ENCODE assay signal across 9 cellular contexts in genomic region chr14:75426332-75427125, GRCh38. TPM values are rescaled to one million over a fixed set of nuclear protein-coding genes. Genes with fewer than 3 reads are reported as not detected.
DNase-seq lines count a peak whose midpoint lies in the region; ATAC-seq and TF ChIP-seq lines count a peak whose summit lies in the region.
"Had no signal": no experiment of that assay in that cellular context is flagged by ENCODE, and none has a peak within 500 bp of the region (broad histone marks: within the 10 kb centered on the region; RNA-seq: fewer than 3 reads in every experiment).

No MANE protein-coding gene starts in this region.

- H2BK15ac ChIP-seq in mesenchymal stem cell (ENCODE audit: low read depth, poor library complexity, severe bottlenecking), result no peak overlapping the region

- no peak overlapping the region for H3K9ac ChIP-seq in mesenchymal stem cell (ENCODE audit: low read length)

- peaks cover 14% of the 10 kb centered on the region for H3K4me1 Mint-ChIP-seq in T-helper 2 cell treated with Interferon-gamma antibody and Interleukin-4, amounts not matched to agents 5 μg/mL and 100 μg/mL, for 36 hours (ENCODE audit: low read depth)

- H3K4me3 ChIP-seq in mesenchymal stem cell (ENCODE audit: insufficient read depth in 1 of 2, low read depth in 1 of 2, low read length in 2 of 2), result peak overlapping the region in 1 of 2 experiments; percentile 76

- no peak overlapping the region for H3K27ac Mint-ChIP-seq in T-helper 2 cell treated with Interferon-gamma antibody and Interleukin-4, amounts not matched to agents 5 μg/mL and 100 μg/mL, for 36 hours

- H3K27me3 ChIP-seq in mesenchymal stem cell (ENCODE audit: control insufficient read depth in 1 of 2, insufficient read depth in 1 of 2, low read length in 2 of 2), result no peaks in the 10 kb centered on the region
- H3K27me3 ChIP-seq: cardiac muscle cell had no signal

- H2BK5ac ChIP-seq in mesenchymal stem cell (ENCODE audit: low read depth, low read length, poor library complexity, severe bottlenecking), result no peak overlapping the region

- no peaks in the 10 kb centered on the region for H3K36me3 ChIP-seq in mesenchymal stem cell (ENCODE audit: control insufficient read depth in 1 of 2, insufficient read depth in 2 of 2, low read depth in 1 of 2, low read length in 2 of 2)
- H3K36me3 ChIP-seq: cardiac muscle cell had no signal

- no peak overlapping the region for H3K4ac ChIP-seq in mesenchymal stem cell (ENCODE audit: low read depth in 1 of 2, low read length in 2 of 2)

- peak overlapping the region; percentile 83 for H4K8ac ChIP-seq in mesenchymal stem cell (ENCODE audit: low read length)

- peak overlapping the region; percentile 10 to 90 for H3K18ac ChIP-seq in mesenchymal stem cell (ENCODE audit: low read depth in 1 of 2, low read length in 2 of 2)

- peak overlapping the region; percentile 60 for H3K4me3 Mint-ChIP-seq in T-helper 2 cell treated with Interferon-gamma antibody and Interleukin-4, amounts not matched to agents 5 μg/mL and 100 μg/mL, for 36 hours

- no peaks in the 10 kb centered on the region for H3K9me3 ChIP-seq in mesenchymal stem cell (ENCODE audit: control insufficient read depth, low read length)

- H2BK120ac ChIP-seq in mesenchymal stem cell (ENCODE audit: low read depth, low read length), result peak overlapping the region; percentile 11

- peak overlapping the region; percentile 36 for H2AFZ ChIP-seq in mesenchymal stem cell (ENCODE audit: low read depth, low read length)

- DNase-seq in T-helper 2 cell treated with Interferon-gamma antibody and Interleukin-4, amounts not matched to agents 5 μg/mL and 100 μg/mL, for 36 hours (ENCODE audit: low spot score), result no peak
- DNase-seq in mesenchymal stem cell (no peak), NCI-H1930 (lab: John Stamatoyannopoulos, UW) (no peak), NCI-H526 (lab: John Stamatoyannopoulos, UW) (no peak), HCEC 1CT (no peak)

- no peak for TF ChIP-seq CTCF in 22Rv1 (IDR thresholded peaks at IDR 0.05)

- ATAC-seq in GM18867 (IDR thresholded peaks at IDR 0.05; ENCODE audit: unreplicated experiment) (peak; percentile 58), HG03060 (IDR thresholded peaks at IDR 0.05; ENCODE audit: low read depth, unreplicated experiment) (peak; percentile 45)

- H3K4me2 ChIP-seq in mesenchymal stem cell (ENCODE audit: low read length, poor library complexity, severe bottlenecking), result no peak overlapping the region

- H3K36me3 Mint-ChIP-seq in T-helper 2 cell treated with Interferon-gamma antibody and Interleukin-4, amounts not matched to agents 5 μg/mL and 100 μg/mL, for 36 hours (ENCODE audit: low read depth), result no peaks in the 10 kb centered on the region

- H3K9me3 Mint-ChIP-seq in T-helper 2 cell treated with Interferon-gamma antibody and Interleukin-4, amounts not matched to agents 5 μg/mL and 100 μg/mL, for 36 hours, result peaks cover 8% of the 10 kb centered on the region

- peaks cover 12% of the 10 kb centered on the region for H3K79me1 ChIP-seq in mesenchymal stem cell (replicated peaks; ENCODE audit: low read length, poor library complexity, severe bottlenecking)

- H3K27me3 Mint-ChIP-seq in T-helper 2 cell treated with Interferon-gamma antibody and Interleukin-4, amounts not matched to agents 5 μg/mL and 100 μg/mL, for 36 hours (ENCODE audit: low read depth), result peaks cover 15% of the 10 kb centered on the region

- H3K4me1 ChIP-seq in mesenchymal stem cell (ENCODE audit: control insufficient read depth, insufficient read depth, low read depth, low read length), result peaks cover 21% of the 10 kb centered on the region

- 93% methylated on average over 9 of the region's 10 CpGs for WGBS in mesenchymal stem cell

- no peak overlapping the region for H3K14ac ChIP-seq in mesenchymal stem cell (ENCODE audit: low read length in 2 of 2)

- H4K91ac ChIP-seq in mesenchymal stem cell (ENCODE audit: low read length), result peak overlapping the region; percentile 1

- H2AK5ac ChIP-seq in mesenchymal stem cell (ENCODE audit: low read length, severe bottlenecking), result no peak overlapping the region

- H2BK12ac ChIP-seq in mesenchymal stem cell (ENCODE audit: low read length in 2 of 2), result peak overlapping the region; percentile 6 to 75

- H3K23ac ChIP-seq in mesenchymal stem cell (ENCODE audit: low read length in 2 of 2), result no peak overlapping the region

- H3K27ac ChIP-seq in 22Rv1 (0 out of 2 replicates have a peak overlapping the region, but pooled peaks have one; percentile 10), mesenchymal stem cell (ENCODE audit: low read length, poor library complexity, severe bottlenecking) (no peak overlapping the region)

RNA-seq across cellular contexts. Expression of gene JDP2, which starts 1.3 kb away (rescaled TPM):
- polyA plus RNA-seq in mesenchymal stem cell (2013, experiment 1 of 2), result 63.4 TPM
- 61.6 TPM for polyA plus RNA-seq in mesenchymal stem cell (2013, experiment 2 of 2)
